8 cellular contexts compared by ENCODE assay signal in the genomic region with DNA sequence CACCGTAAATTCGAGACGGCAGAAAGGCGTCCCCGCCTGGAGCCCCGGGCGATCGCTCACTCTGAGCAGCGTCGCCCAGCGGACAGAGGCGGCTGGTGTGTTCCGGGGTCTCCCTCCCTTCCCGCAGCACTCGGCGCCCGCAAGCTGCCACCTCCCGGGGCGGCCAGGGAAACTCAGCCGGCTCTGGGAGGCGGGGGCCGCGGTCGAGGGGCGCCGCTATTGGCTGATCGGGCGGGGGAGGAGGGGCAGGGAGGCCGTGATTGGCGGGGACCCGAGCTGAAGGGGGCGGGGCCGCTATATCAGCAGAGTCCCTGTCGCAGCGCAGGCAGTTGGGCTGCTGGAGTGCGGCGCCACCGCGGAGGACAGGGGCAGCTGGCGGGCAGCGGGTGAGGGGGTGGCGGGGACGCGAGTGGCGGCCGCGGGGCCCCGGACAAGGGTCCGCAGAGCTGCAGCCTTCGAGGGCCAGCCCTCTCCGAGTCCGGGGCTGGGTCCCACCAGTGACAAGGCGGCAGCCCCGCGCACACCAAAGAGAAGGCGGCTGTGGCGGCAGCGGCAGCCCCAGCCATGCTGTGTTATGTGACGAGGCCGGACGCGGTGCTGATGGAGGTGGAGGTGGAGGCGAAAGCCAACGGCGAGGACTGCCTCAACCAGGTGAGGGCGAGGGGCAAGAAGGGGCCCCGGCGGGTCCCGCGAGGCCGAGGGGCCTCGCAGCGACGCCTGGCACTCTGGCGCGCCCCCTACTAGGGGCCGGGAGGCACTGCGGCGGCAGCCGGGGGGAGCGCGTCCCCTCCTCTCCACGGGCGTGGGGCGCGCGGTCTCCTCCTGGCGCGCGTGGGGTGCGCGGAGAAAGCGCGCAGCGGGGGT. TPM values are rescaled to one million over a fixed set of nuclear protein-coding genes. Genes with fewer than 3 reads are reported as not detected.
A peak's percentile ranks its signal among the peaks of the same experiment; 100 is the strongest.
DNase-seq lines count a peak whose midpoint lies in the region; ATAC-seq and TF ChIP-seq lines count a peak whose summit lies in the region.

A gene (plus strand): TSS at position 328 of the 864 bp plus-strand sequence. CDS start 237 bp downstream, at position 565.

- peak within 1 kb of the TSS; percentile 94 for H3K27ac ChIP-seq in thoracic aorta

- peaks cover 12% of the 10 kb centered on the region for H3K27me3 Mint-ChIP-seq in activated naive CD8-positive, alpha-beta T cell treated with anti-CD3 and anti-CD28 coated beads for 36 hours
- peaks cover 6% of the 10 kb centered on the region for H3K27me3 Mint-ChIP-seq in osteocyte (ENCODE audit: unreplicated experiment)

- H3K36me3 ChIP-seq in thoracic aorta: no peaks in the 10 kb centered on the region

- TF ChIP-seq CTCF in GM12873 (IDR thresholded peaks at IDR 0.05; ENCODE audit: insufficient read depth, low read depth, low read length, missing control alignments) (peak; percentile 76), osteocyte (IDR thresholded peaks at IDR 0.05) (peak; percentile 69), thoracic aorta (IDR thresholded peaks at IDR 0.05) (peak; percentile 65)

- H3K9me3 Mint-ChIP-seq in activated naive CD8-positive, alpha-beta T cell treated with anti-CD3 and anti-CD28 coated beads for 36 hours: no peaks in the 10 kb centered on the region
- H3K9me3 Mint-ChIP-seq in osteocyte (ENCODE audit: unreplicated experiment): no peaks in the 10 kb centered on the region

- H3K4me1 ChIP-seq in thoracic aorta (ENCODE audit: control insufficient read depth in 1 of 2, low read depth in 2 of 2): peaks cover 25 to 28% of the 10 kb centered on the region in 2 donors

- intact Hi-C loops in head of caudate nucleus (cut with DNase I): loop anchor here (5.0 to 10.0 kb wide), 2 partner anchors 56 to 437 kb away; no protein-coding TSS in a partner anchor

- peak within 1 kb of the TSS; percentile 90 for H3K4me3 Mint-ChIP-seq in activated naive CD8-positive, alpha-beta T cell treated with anti-CD3 and anti-CD28 coated beads for 36 hours
- H3K4me3 Mint-ChIP-seq in osteocyte (ENCODE audit: unreplicated experiment): peak within 1 kb of the TSS; percentile 93

- DNase-seq in NCI-H1105 treated with DMSO at 0.1 percent for 48 hours (lab: John Stamatoyannopoulos, UW) (peak; percentile 94), SKM-1 treated with dmso at 0.1 percent for 144 hours (lab: John Stamatoyannopoulos, UW; ENCODE audit: unreplicated experiment) (peak; percentile 92), head of caudate nucleus (peak; percentile 96 to 100 (median 99)), osteocyte (ENCODE audit: extremely low spot score, unreplicated experiment) (peak; percentile 99), thoracic aorta (ENCODE audit: low spot score) (peak; percentile 88)
- DNase-seq in activated naive CD8-positive, alpha-beta T cell treated with anti-CD3 and anti-CD28 coated beads for 36 hours: peak; percentile 96

- ATAC-seq in HG02678 (IDR thresholded peaks at IDR 0.05; ENCODE audit: unreplicated experiment): peak; percentile 79
- peak; percentile 87 for ATAC-seq in thoracic aorta (ENCODE audit: insufficient number of reproducible peaks, low FRiP score, low read depth)

- H3K27ac Mint-ChIP-seq in activated naive CD8-positive, alpha-beta T cell treated with anti-CD3 and anti-CD28 coated beads for 36 hours: peak within 1 kb of the TSS; percentile 91
- H3K27ac Mint-ChIP-seq in osteocyte (ENCODE audit: unreplicated experiment): peak within 1 kb of the TSS; percentile 89

- H3K36me3 Mint-ChIP-seq in activated naive CD8-positive, alpha-beta T cell treated with anti-CD3 and anti-CD28 coated beads for 36 hours: peaks cover 10% of the 10 kb centered on the region
- peaks cover 25% of the 10 kb centered on the region for H3K36me3 Mint-ChIP-seq in osteocyte (ENCODE audit: unreplicated experiment)

- peak within 1 kb of the TSS; percentile 99 for H3K4me3 ChIP-seq in thoracic aorta

- peaks cover 28% of the 10 kb centered on the region for H3K4me1 Mint-ChIP-seq in activated naive CD8-positive, alpha-beta T cell treated with anti-CD3 and anti-CD28 coated beads for 36 hours
- peaks cover 32% of the 10 kb centered on the region for H3K4me1 Mint-ChIP-seq in osteocyte (ENCODE audit: unreplicated experiment)

- no peaks in the 10 kb centered on the region for H3K9me3 ChIP-seq in thoracic aorta

- no peaks in the 10 kb centered on the region for H3K27me3 ChIP-seq in thoracic aorta (replicated peaks; ENCODE audit: insufficient read depth)

RNA-seq across cellular contexts. Expression of the gene that starts here (rescaled TPM):
- 1 to 10 TPM; 8.4 to 10.0 TPM for total RNA-seq in activated naive CD8-positive, alpha-beta T cell treated with anti-CD3 and anti-CD28 coated beads for 36 hours
- total RNA-seq in osteocyte (55.1 and 58.5 TPM in 2 replicates), thoracic aorta (10 to 100 TPM; 90.4 to 97.2 TPM)

Comparison
In these comparisons a context has a peak if more than half of its experiments do, and no peak if none do; other contexts are left out.
1. Peak in every context shown above with its lines: DNase-seq, ATAC-seq, H3K4me3 ChIP-seq and H3K27ac ChIP-seq.